8 cellular contexts compared by ENCODE assay signal in the genomic region with DNA sequence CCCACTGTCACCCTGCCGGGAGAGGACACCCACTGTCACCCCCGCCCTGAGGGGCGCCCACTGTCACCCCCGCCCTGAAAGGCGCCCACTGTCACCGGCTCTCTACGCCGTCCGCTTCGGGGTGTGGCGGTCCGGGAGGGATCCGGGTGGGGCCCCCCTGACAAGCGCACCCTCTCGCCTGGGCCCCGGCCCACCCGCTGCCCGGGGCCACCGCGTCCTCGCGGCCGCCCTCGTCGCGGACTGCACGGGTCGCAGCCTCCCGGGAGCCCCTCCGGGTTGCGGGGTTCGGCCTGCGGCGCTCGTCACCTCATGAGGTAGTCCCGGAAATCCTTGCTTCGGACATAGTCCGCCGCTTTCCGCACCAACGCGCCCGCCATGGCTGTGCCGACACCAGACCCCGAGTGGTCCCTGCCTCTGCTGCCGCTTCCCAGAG. TPM values are rescaled to one million over a fixed set of nuclear protein-coding genes. Genes with fewer than 3 reads are reported as not detected.
DNase-seq lines count a peak whose midpoint lies in the region; FAIRE-seq and TF ChIP-seq lines count a peak whose summit lies in the region.

No MANE protein-coding gene starts in this region.

- H3K36me3 ChIP-seq in HUES64 (ENCODE audit: insufficient read depth, low read length): no peaks in the 10 kb centered on the region
- no peaks in the 10 kb centered on the region for H3K36me3 ChIP-seq in mesendoderm (ENCODE audit: control insufficient read depth, insufficient read depth, low read length)

- WGBS in HUES64: under 1% methylated on average over 46 of the region's 46 CpGs
- no CpG with 5 or more reads among the region's 46 CpGs for WGBS in mesendoderm (ENCODE audit: extremely low coverage, insufficient coverage, low lambda C conversion rate)

- peaks cover 3% of the 10 kb centered on the region for H3K27me3 ChIP-seq in HUES64 (ENCODE audit: insufficient read depth, low read length)
- no peaks in the 10 kb centered on the region for H3K27me3 ChIP-seq in mesendoderm (ENCODE audit: insufficient read depth, low read length, poor library complexity)

- no peak for DNase-seq in activated CD4-positive, alpha-beta T cell treated with anti-CD3 and anti-CD28 coated beads, Interleukin-2, amount 10 ng/mL, durations not matched to agents 24 days and 14 days
- DNase-seq in activated CD4-positive, alpha-beta T cell treated with anti-CD3 and anti-CD28 coated beads for 48 hours: no peak
- DNase-seq in cardiac fibroblast (ENCODE audit: low read depth in 2 of 2) (no peak), mesendoderm (no peak), urothelium cell line (ENCODE audit: low spot score) (no peak), islet precursor cell (no peak), cerebellum (ENCODE audit: low spot score) (no peak)

- no peak overlapping the region for H4K5ac ChIP-seq in mesendoderm (ENCODE audit: low read length)

- H3K27ac ChIP-seq in HUES64 (ENCODE audit: low read depth, low read length): no peak overlapping the region
- no peak overlapping the region for H3K27ac ChIP-seq in mesendoderm (ENCODE audit: low read depth, low read length)

- no peak overlapping the region for H4K8ac ChIP-seq in mesendoderm (ENCODE audit: low read depth, low read length)

- H3K4me2 ChIP-seq in mesendoderm (ENCODE audit: low read length): peak overlapping the region; percentile 97

- peak overlapping the region; percentile 59 for H3K27ac Mint-ChIP-seq in activated CD4-positive, alpha-beta T cell treated with anti-CD3 and anti-CD28 coated beads, Interleukin-2, amount 10 ng/mL, durations not matched to agents 24 days and 14 days

- H3K23ac ChIP-seq in mesendoderm (ENCODE audit: low read length): no peak overlapping the region

- peak overlapping the region; percentile 85 for H3K56ac ChIP-seq in mesendoderm (ENCODE audit: low read length)

- no peaks in the 10 kb centered on the region for H3K36me3 Mint-ChIP-seq in activated CD4-positive, alpha-beta T cell treated with anti-CD3 and anti-CD28 coated beads, Interleukin-2, amount 10 ng/mL, durations not matched to agents 24 days and 14 days (ENCODE audit: low read depth)

- no peak overlapping the region for H3K18ac ChIP-seq in mesendoderm (ENCODE audit: low read length)

- H3K79me2 ChIP-seq in mesendoderm (ENCODE audit: control insufficient read depth, insufficient read depth, low read length): no peaks in the 10 kb centered on the region

- no peak overlapping the region for H2BK120ac ChIP-seq in mesendoderm (ENCODE audit: low read depth, low read length)

- H2BK15ac ChIP-seq in mesendoderm (replicated peaks; ENCODE audit: low read depth): no peak overlapping the region

- no peak for FAIRE-seq in urothelium cell line (lab: Jason Lieb, UNC)

- no peak overlapping the region for H2AK5ac ChIP-seq in mesendoderm (ENCODE audit: low read length)

- H3K79me1 ChIP-seq in mesendoderm (ENCODE audit: low read length): no peaks in the 10 kb centered on the region

- H3K27me3 Mint-ChIP-seq in activated CD4-positive, alpha-beta T cell treated with anti-CD3 and anti-CD28 coated beads, Interleukin-2, amount 10 ng/mL, durations not matched to agents 24 days and 14 days: peaks cover 2% of the 10 kb centered on the region

- no peak overlapping the region for H2BK5ac ChIP-seq in mesendoderm (ENCODE audit: low read length)

- H3K4me3 Mint-ChIP-seq in activated CD4-positive, alpha-beta T cell treated with anti-CD3 and anti-CD28 coated beads, Interleukin-2, amount 10 ng/mL, durations not matched to agents 24 days and 14 days: peak overlapping the region; percentile 88

- H3K4me3 ChIP-seq in HUES64 (ENCODE audit: low read length) (peak overlapping the region; percentile 83), cardiac fibroblast (replicated peaks in 1 of 2; ENCODE audit: low read depth in 2 of 2, low read length in 2 of 2) (peak overlapping the region; percentile 87 to 96), mesendoderm (ENCODE audit: low read length) (peak overlapping the region; percentile 72)

- H3K9ac ChIP-seq in HUES64 (ENCODE audit: low read depth, low read length) (no peak overlapping the region), mesendoderm (ENCODE audit: low read length) (peak overlapping the region; percentile 70)

- peaks cover 13% of the 10 kb centered on the region for H3K4me1 Mint-ChIP-seq in activated CD4-positive, alpha-beta T cell treated with anti-CD3 and anti-CD28 coated beads, Interleukin-2, amount 10 ng/mL, durations not matched to agents 24 days and 14 days

- no peaks in the 10 kb centered on the region for H3K9me3 Mint-ChIP-seq in activated CD4-positive, alpha-beta T cell treated with anti-CD3 and anti-CD28 coated beads, Interleukin-2, amount 10 ng/mL, durations not matched to agents 24 days and 14 days

- H3K4me1 ChIP-seq in HUES64 (ENCODE audit: insufficient read depth, low read length): peaks cover 5% of the 10 kb centered on the region; the same call in 1 of the 2 replicates
- H3K4me1 ChIP-seq in mesendoderm (ENCODE audit: control insufficient read depth, low read depth, low read length): no peaks in the 10 kb centered on the region

- no peaks in the 10 kb centered on the region for H3K9me3 ChIP-seq in HUES64 (ENCODE audit: insufficient read depth, low read depth, low read length)

- intact Hi-C loops in activated CD4-positive, alpha-beta T cell treated with anti-CD3 and anti-CD28 coated beads, Interleukin-2, amount 10 ng/mL, durations not matched to agents 24 days and 14 days (cut with micrococcal nuclease): loop anchor here (2.0 to 5.0 kb wide), 6 partner anchors 35 to 1445 kb away; partner anchors contain the start of genes AFDN, CEP43, PRR18 and RNASET2

- no peak overlapping the region for H3K4ac ChIP-seq in mesendoderm (ENCODE audit: low read depth, low read length)

- TF ChIP-seq CTCF in cardiac fibroblast (IDR thresholded peaks at IDR 0.05; ENCODE audit: low read depth, low read length): no peak

RNA-seq across cellular contexts. Expression of gene MPC1, which starts 0.2 kb away (rescaled TPM):
- 17.1 and 18.1 TPM in 2 replicates for total RNA-seq in activated CD4-positive, alpha-beta T cell treated with anti-CD3 and anti-CD28 coated beads, Interleukin-2, amount 10 ng/mL, durations not matched to agents 24 days and 14 days
- polyA plus RNA-seq in HUES64 (2013, experiment 1 of 2): 19.6 TPM
- polyA plus RNA-seq in HUES64 (2013, experiment 2 of 2): 16.2 TPM
- polyA plus RNA-seq in mesendoderm (2013, experiment 1 of 2): 29.7 TPM
- polyA plus RNA-seq in mesendoderm (2013, experiment 2 of 2): 27.6 TPM
- 27.1 TPM for total RNA-seq in cerebellum

RNA-seq across cellular contexts. Expression of gene SFT2D1, which starts 40.2 kb away (rescaled TPM):
- 56.9 and 61.2 TPM in 2 replicates for total RNA-seq in activated CD4-positive, alpha-beta T cell treated with anti-CD3 and anti-CD28 coated beads, Interleukin-2, amount 10 ng/mL, durations not matched to agents 24 days and 14 days
- polyA plus RNA-seq in HUES64 (2013, experiment 1 of 2): 40.1 TPM
- 43.3 TPM for polyA plus RNA-seq in HUES64 (2013, experiment 2 of 2)
- 77.1 TPM for polyA plus RNA-seq in mesendoderm (2013, experiment 1 of 2)
- polyA plus RNA-seq in mesendoderm (2013, experiment 2 of 2): 80.5 TPM
- 18.9 TPM for total RNA-seq in cerebellum
